Comparison of ENCODE assay signal across 1 cellular context in genomic region chr14:96281486-96281885, GRCh38.
TF ChIP-seq lines count a peak whose summit lies in the region.

No MANE protein-coding gene starts in this region.

TF ChIP-seq in HCT116, 20 proteins besides CTCF, POLR2A, EP300 and RAD21 (continued from another document):
- TF ChIP-seq SP1 (IDR thresholded peaks at IDR 0.05; ENCODE audit: low read depth) = no peak
